1 cellular context compared by ENCODE assay signal in genomic region chr21:33479679-33480480, GRCh38.
TF ChIP-seq lines count a peak whose summit lies in the region.

TMEM50B (minus strand) TSS chr21:33479974; CDS start chr21:33468885, 11,089 bp downstream.

TF ChIP-seq in HepG2, 621 proteins besides CTCF, POLR2A, EP300 and RAD21 (continued from another document and continues in another):
- TF ChIP-seq ZNF142 (CRISPR knock-in tag; IDR thresholded peaks at IDR 0.05) (peak; percentile 32; the same call in 1 of the 2 replicates), ZNF879 (CRISPR knock-in tag; IDR thresholded peaks at IDR 0.05) (no peak), FOXO1 (CRISPR knock-in tag; IDR thresholded peaks at IDR 0.05) (no peak), WIZ (CRISPR knock-in tag; IDR thresholded peaks at IDR 0.05) (no peak), ZNF235 (CRISPR knock-in tag; IDR thresholded peaks at IDR 0.05; ENCODE audit: borderline replicate concordance) (no peak), TP53 (CRISPR knock-in tag; conservative IDR thresholded peaks at IDR 0.05) (no peak), ETS1 (CRISPR knock-in tag; IDR thresholded peaks at IDR 0.05) (no peak), ZNF619 (CRISPR knock-in tag; IDR thresholded peaks at IDR 0.05) (peak; percentile 41; the same call in 1 of the 2 replicates), ONECUT2 (CRISPR knock-in tag; IDR thresholded peaks at IDR 0.05) (no peak), EZH2 (conservative IDR thresholded peaks at IDR 0.05; ENCODE audit: low read depth, low read length) (no peak), SIX4 (CRISPR knock-in tag; IDR thresholded peaks at IDR 0.05) (no peak), ZNF318 (CRISPR knock-in tag; IDR thresholded peaks at IDR 0.05) (no peak), ZNF598 (CRISPR knock-in tag; IDR thresholded peaks at IDR 0.05; ENCODE audit: borderline replicate concordance) (no peak; the same call in 1 of the 2 replicates), ZNF556 (CRISPR knock-in tag; IDR thresholded peaks at IDR 0.05; ENCODE audit: borderline replicate concordance) (no peak), CBX2 (IDR thresholded peaks at IDR 0.05; ENCODE audit: low read depth, low read length) (no peak), CBX2 (CRISPR knock-in tag; IDR thresholded peaks at IDR 0.05; ENCODE audit: low read depth) (no peak), MAFF (IDR thresholded peaks at IDR 0.05; ENCODE audit: low read depth, low read length) (no peak), ZNF510 (CRISPR knock-in tag; IDR thresholded peaks at IDR 0.05; ENCODE audit: low read depth) (no peak), ZNF446 (CRISPR knock-in tag; IDR thresholded peaks at IDR 0.05) (peak; percentile 36; the same call in 1 of the 2 replicates), KDM3A (CRISPR knock-in tag; IDR thresholded peaks at IDR 0.05; ENCODE audit: low read depth) (no peak), ZNF747 (CRISPR knock-in tag; IDR thresholded peaks at IDR 0.05; ENCODE audit: borderline replicate concordance) (no peak), PHF8 (CRISPR knock-in tag; IDR thresholded peaks at IDR 0.05) (peak; percentile 92), FOXA1 (IDR thresholded peaks at IDR 0.05) (no peak), FOXA1 (CRISPR knock-in tag; IDR thresholded peaks at IDR 0.05) (no peak), HOXA5 (CRISPR knock-in tag; IDR thresholded peaks at IDR 0.05) (peak; percentile 67; the same call in 1 of the 2 replicates), ZSCAN30 (CRISPR knock-in tag; IDR thresholded peaks at IDR 0.05) (peak; percentile 72; the same call in 1 of the 2 replicates), ZNF691 (CRISPR knock-in tag; IDR thresholded peaks at IDR 0.05; ENCODE audit: borderline replicate concordance, low read depth) (peak; percentile 64; the same call in 1 of the 2 replicates), TCF7L2 (IDR thresholded peaks at IDR 0.05; ENCODE audit: low read depth, low read length) (no peak), ZNF644 (CRISPR knock-in tag; IDR thresholded peaks at IDR 0.05; ENCODE audit: low read depth) (no peak), ZNF333 (CRISPR knock-in tag; IDR thresholded peaks at IDR 0.05; ENCODE audit: borderline replicate concordance) (no peak), ZNF83 (CRISPR knock-in tag; IDR thresholded peaks at IDR 0.05; ENCODE audit: borderline replicate concordance) (no peak; the same call in 1 of the 2 replicates), SNRNP70 (IDR thresholded peaks at IDR 0.05; ENCODE audit: low read depth, low read length) (no peak), JUND (CRISPR knock-in tag; IDR thresholded peaks at IDR 0.05) (no peak)
- TF ChIP-seq, protein P1, sequence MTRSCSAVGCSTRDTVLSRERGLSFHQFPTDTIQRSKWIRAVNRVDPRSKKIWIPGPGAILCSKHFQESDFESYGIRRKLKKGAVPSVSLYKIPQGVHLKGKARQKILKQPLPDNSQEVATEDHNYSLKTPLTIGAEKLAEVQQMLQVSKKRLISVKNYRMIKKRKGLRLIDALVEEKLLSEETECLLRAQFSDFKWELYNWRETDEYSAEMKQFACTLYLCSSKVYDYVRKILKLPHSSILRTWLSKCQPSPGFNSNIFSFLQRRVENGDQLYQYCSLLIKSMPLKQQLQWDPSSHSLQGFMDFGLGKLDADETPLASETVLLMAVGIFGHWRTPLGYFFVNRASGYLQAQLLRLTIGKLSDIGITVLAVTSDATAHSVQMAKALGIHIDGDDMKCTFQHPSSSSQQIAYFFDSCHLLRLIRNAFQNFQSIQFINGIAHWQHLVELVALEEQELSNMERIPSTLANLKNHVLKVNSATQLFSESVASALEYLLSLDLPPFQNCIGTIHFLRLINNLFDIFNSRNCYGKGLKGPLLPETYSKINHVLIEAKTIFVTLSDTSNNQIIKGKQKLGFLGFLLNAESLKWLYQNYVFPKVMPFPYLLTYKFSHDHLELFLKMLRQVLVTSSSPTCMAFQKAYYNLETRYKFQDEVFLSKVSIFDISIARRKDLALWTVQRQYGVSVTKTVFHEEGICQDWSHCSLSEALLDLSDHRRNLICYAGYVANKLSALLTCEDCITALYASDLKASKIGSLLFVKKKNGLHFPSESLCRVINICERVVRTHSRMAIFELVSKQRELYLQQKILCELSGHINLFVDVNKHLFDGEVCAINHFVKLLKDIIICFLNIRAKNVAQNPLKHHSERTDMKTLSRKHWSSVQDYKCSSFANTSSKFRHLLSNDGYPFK (CRISPR knock-in tag; IDR thresholded peaks at IDR 0.05; ENCODE audit: borderline replicate concordance), result no peak
- TF ChIP-seq, protein P2, sequence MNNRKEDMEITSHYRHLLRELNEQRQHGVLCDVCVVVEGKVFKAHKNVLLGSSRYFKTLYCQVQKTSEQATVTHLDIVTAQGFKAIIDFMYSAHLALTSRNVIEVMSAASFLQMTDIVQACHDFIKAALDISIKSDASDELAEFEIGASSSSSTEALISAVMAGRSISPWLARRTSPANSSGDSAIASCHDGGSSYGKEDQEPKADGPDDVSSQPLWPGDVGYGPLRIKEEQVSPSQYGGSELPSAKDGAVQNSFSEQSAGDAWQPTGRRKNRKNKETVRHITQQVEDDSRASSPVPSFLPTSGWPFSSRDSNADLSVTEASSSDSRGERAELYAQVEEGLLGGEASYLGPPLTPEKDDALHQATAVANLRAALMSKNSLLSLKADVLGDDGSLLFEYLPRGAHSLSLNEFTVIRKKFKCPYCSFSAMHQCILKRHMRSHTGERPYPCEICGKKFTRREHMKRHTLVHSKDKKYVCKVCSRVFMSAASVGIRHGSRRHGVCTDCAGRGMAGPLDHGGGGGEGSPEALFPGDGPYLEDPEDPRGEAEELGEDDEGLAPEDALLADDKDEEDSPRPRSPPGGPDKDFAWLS (CRISPR knock-in tag; IDR thresholded peaks at IDR 0.05; ENCODE audit: borderline replicate concordance), result no peak
- TF ChIP-seq, protein P3, sequence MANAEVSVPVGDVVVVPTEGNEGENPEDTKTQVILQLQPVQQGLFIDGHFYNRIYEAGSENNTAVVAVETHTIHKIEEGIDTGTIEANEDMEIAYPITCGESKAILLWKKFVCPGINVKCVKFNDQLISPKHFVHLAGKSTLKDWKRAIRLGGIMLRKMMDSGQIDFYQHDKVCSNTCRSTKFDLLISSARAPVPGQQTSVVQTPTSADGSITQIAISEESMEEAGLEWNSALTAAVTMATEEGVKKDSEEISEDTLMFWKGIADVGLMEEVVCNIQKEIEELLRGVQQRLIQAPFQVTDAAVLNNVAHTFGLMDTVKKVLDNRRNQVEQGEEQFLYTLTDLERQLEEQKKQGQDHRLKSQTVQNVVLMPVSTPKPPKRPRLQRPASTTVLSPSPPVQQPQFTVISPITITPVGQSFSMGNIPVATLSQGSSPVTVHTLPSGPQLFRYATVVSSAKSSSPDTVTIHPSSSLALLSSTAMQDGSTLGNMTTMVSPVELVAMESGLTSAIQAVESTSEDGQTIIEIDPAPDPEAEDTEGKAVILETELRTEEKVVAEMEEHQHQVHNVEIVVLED (CRISPR knock-in tag; IDR thresholded peaks at IDR 0.05; ENCODE audit: borderline replicate concordance), result peak; percentile 62
